In the genomic region with DNA sequence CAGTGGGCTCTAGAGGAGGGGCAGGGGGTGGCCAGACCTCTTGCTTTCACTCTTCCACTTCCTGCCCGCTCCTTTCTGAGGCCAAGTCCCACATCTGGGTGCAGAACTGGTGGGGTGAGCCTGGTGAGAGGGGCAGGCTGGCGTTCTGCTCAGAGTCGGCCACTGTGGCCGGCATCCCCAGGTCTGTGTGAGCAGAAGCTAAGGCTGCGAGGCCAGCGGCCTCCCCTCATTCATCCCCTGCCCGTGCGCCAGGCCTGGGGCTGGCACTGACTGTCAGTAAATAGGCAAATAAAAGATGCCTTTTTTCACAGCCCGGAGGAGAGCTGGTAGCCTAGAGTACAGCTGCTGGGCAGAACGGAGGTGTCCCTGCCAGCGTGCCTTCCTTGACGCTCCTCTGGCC, we compare ENCODE assay signal across 9 cellular contexts. TPM values are rescaled to one million over a fixed set of nuclear protein-coding genes. Genes with fewer than 3 reads are reported as not detected.
DNase-seq lines count a peak whose midpoint lies in the region; ATAC-seq and TF ChIP-seq lines count a peak whose summit lies in the region.
"Had no signal": no experiment of that assay in that cellular context is flagged by ENCODE, and none has a peak within 500 bp of the region (broad histone marks: within the 10 kb centered on the region; RNA-seq: fewer than 3 reads in every experiment).

No MANE protein-coding gene starts in this region.

- CTCF ChIA-PET in WTC11 (lab: Charles Lee), result interaction anchor here (0.7 to 4.4 kb wide), 6 partner anchors 28 to 70 kb away, joined by 3 to 17 read pairs (median 3); a partner anchor contains a TSS

- no peaks in the 10 kb centered on the region for H3K9me3 ChIP-seq in smooth muscle cell (replicated peaks; ENCODE audit: low read depth)

- DNase-seq in T-helper 1 cell (no peak), WTC11 (ENCODE audit: low spot score) (no peak), fibroblast of villous mesenchyme (ENCODE audit: low read depth) (no peak), smooth muscle cell (lab: John Stamatoyannopoulos, UW; ENCODE audit: unreplicated experiment) (no peak), NCI-H226 (no peak), SIG-M5 treated with dmso at 0.1 percent for 504 hours (lab: John Stamatoyannopoulos, UW; ENCODE audit: unreplicated experiment) (no peak), HUDEP-2 (lab: John Stamatoyannopoulos, UW; ENCODE audit: unreplicated experiment in 76 of 76) (no peak)
- DNase-seq: activated CD4-positive, CD25-positive, alpha-beta regulatory T cell had no signal

- H3K4me3 Mint-ChIP-seq in T-helper 1 cell treated with Interleukin-12 subunit alpha and Interleukin-12 subunit beta and Interleukin-4 antibody, amounts not matched to agents 30 μg/mL and 1 μg/mL, for 36 hours, result peak overlapping the region; percentile 81
- H3K4me3 Mint-ChIP-seq in WTC11, result peak overlapping the region; percentile 75

- H3K9me3 Mint-ChIP-seq in T-helper 1 cell treated with Interleukin-12 subunit alpha and Interleukin-12 subunit beta and Interleukin-4 antibody, amounts not matched to agents 30 μg/mL and 1 μg/mL, for 36 hours, result no peaks in the 10 kb centered on the region
- no peaks in the 10 kb centered on the region for H3K9me3 Mint-ChIP-seq in WTC11

- no peaks in the 10 kb centered on the region for H3K36me3 Mint-ChIP-seq in T-helper 1 cell treated with Interleukin-12 subunit alpha and Interleukin-12 subunit beta and Interleukin-4 antibody, amounts not matched to agents 30 μg/mL and 1 μg/mL, for 36 hours (ENCODE audit: low read depth)
- no peaks in the 10 kb centered on the region for H3K36me3 Mint-ChIP-seq in WTC11

- no peaks in the 10 kb centered on the region for H3K27me3 ChIP-seq in smooth muscle cell (ENCODE audit: low read depth)

- TF ChIP-seq CTCF in WTC11 (IDR thresholded peaks at IDR 0.05) (no peak), fibroblast of villous mesenchyme (IDR thresholded peaks at IDR 0.05; ENCODE audit: insufficient read depth, low read depth, low read length) (no peak), smooth muscle cell (IDR thresholded peaks at IDR 0.05; ENCODE audit: borderline replicate concordance, insufficient read depth, poor library complexity, severe bottlenecking) (no peak)

- H3F3A ChIP-seq in smooth muscle cell (ENCODE audit: low read depth), result no peaks in the 10 kb centered on the region

- WGBS in smooth muscle cell (ENCODE audit: low lambda C conversion rate), result 93% methylated on average over 12 of the region's 12 CpGs

- H3K4me1 Mint-ChIP-seq in T-helper 1 cell treated with Interleukin-12 subunit alpha and Interleukin-12 subunit beta and Interleukin-4 antibody, amounts not matched to agents 30 μg/mL and 1 μg/mL, for 36 hours (ENCODE audit: low read depth), result peaks cover 14% of the 10 kb centered on the region
- peaks cover 6% of the 10 kb centered on the region; the same call in 1 of the 2 replicates for H3K4me1 Mint-ChIP-seq in WTC11

- peaks cover 31% of the 10 kb centered on the region for H3K27me3 Mint-ChIP-seq in T-helper 1 cell treated with Interleukin-12 subunit alpha and Interleukin-12 subunit beta and Interleukin-4 antibody, amounts not matched to agents 30 μg/mL and 1 μg/mL, for 36 hours (ENCODE audit: low read depth)
- peaks cover 44% of the 10 kb centered on the region for H3K27me3 Mint-ChIP-seq in WTC11 (ENCODE audit: low read depth)

- H3K9ac ChIP-seq in smooth muscle cell (ENCODE audit: low read depth), result no peak overlapping the region

- no peak for ATAC-seq in WTC11

- peaks cover 34% of the 10 kb centered on the region for H3K79me2 ChIP-seq in smooth muscle cell (ENCODE audit: low read depth)

- H3K4me2 ChIP-seq in smooth muscle cell, result peak overlapping the region; percentile 96

- H2AFZ ChIP-seq in smooth muscle cell (ENCODE audit: low read depth), result no peak overlapping the region

- POLR2A ChIA-PET in WTC11 (lab: Charles Lee), result no interaction called here

- H4K20me1 ChIP-seq in smooth muscle cell (ENCODE audit: low read depth), result peaks cover 52% of the 10 kb centered on the region

- no peak overlapping the region for H3K27ac ChIP-seq in smooth muscle cell (ENCODE audit: low read depth)

- H3K4me1 ChIP-seq in smooth muscle cell (ENCODE audit: low read depth), result no peaks in the 10 kb centered on the region

- peak overlapping the region; percentile 66 for H3K4me3 ChIP-seq in fibroblast of villous mesenchyme (ENCODE audit: low read depth, low read length)
- peak overlapping the region; percentile 76 for H3K4me3 ChIP-seq in smooth muscle cell

- peak overlapping the region; percentile 45 for H3K27ac Mint-ChIP-seq in T-helper 1 cell treated with Interleukin-12 subunit alpha and Interleukin-12 subunit beta and Interleukin-4 antibody, amounts not matched to agents 30 μg/mL and 1 μg/mL, for 36 hours
- H3K27ac Mint-ChIP-seq in WTC11, result no peak overlapping the region; the same call in 1 of the 2 replicates

- H3K36me3 ChIP-seq in smooth muscle cell (ENCODE audit: low read depth), result no peaks in the 10 kb centered on the region

TF ChIP-seq in WTC11, 78 proteins besides CTCF, POLR2A, EP300 and RAD21:
- no peak for TF ChIP-seq JAZF1 (CRISPR knock-in tag; IDR thresholded peaks at IDR 0.05)
- TF ChIP-seq ZNF317 (CRISPR knock-in tag; IDR thresholded peaks at IDR 0.05; ENCODE audit: borderline replicate concordance, low read depth), result no peak
- TF ChIP-seq RELA (CRISPR knock-in tag; IDR thresholded peaks at IDR 0.05; ENCODE audit: borderline replicate concordance), result no peak
- TF ChIP-seq ZNF219 (CRISPR knock-in tag; IDR thresholded peaks at IDR 0.05; ENCODE audit: borderline replicate concordance), result no peak
- TF ChIP-seq, protein P1, sequence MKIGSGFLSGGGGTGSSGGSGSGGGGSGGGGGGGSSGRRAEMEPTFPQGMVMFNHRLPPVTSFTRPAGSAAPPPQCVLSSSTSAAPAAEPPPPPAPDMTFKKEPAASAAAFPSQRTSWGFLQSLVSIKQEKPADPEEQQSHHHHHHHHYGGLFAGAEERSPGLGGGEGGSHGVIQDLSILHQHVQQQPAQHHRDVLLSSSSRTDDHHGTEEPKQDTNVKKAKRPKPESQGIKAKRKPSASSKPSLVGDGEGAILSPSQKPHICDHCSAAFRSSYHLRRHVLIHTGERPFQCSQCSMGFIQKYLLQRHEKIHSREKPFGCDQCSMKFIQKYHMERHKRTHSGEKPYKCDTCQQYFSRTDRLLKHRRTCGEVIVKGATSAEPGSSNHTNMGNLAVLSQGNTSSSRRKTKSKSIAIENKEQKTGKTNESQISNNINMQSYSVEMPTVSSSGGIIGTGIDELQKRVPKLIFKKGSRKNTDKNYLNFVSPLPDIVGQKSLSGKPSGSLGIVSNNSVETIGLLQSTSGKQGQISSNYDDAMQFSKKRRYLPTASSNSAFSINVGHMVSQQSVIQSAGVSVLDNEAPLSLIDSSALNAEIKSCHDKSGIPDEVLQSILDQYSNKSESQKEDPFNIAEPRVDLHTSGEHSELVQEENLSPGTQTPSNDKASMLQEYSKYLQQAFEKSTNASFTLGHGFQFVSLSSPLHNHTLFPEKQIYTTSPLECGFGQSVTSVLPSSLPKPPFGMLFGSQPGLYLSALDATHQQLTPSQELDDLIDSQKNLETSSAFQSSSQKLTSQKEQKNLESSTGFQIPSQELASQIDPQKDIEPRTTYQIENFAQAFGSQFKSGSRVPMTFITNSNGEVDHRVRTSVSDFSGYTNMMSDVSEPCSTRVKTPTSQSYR (CRISPR knock-in tag; IDR thresholded peaks at IDR 0.05), result no peak
- TF ChIP-seq MXD4 (CRISPR knock-in tag; IDR thresholded peaks at IDR 0.05; ENCODE audit: borderline replicate concordance), result no peak
- TF ChIP-seq ZNF423 (CRISPR knock-in tag; IDR thresholded peaks at IDR 0.05), result no peak
- TF ChIP-seq EMX1 (CRISPR knock-in tag; IDR thresholded peaks at IDR 0.05), result no peak
- TF ChIP-seq OVOL2 (CRISPR knock-in tag; IDR thresholded peaks at IDR 0.05; ENCODE audit: borderline replicate concordance), result no peak
- no peak for TF ChIP-seq NR2C2 (CRISPR knock-in tag; IDR thresholded peaks at IDR 0.05)
- no peak for TF ChIP-seq TEAD4 (CRISPR knock-in tag; IDR thresholded peaks at IDR 0.05)
- TF ChIP-seq, protein P2, sequence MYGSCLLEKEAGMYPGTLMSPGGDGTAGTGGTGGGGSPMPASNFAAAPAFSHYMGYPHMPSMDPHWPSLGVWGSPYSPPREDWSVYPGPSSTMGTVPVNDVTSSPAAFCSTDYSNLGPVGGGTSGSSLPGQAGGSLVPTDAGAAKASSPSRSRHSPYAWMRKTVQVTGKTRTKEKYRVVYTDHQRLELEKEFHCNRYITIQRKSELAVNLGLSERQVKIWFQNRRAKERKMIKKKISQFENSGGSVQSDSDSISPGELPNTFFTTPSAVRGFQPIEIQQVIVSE (CRISPR knock-in tag; IDR thresholded peaks at IDR 0.05; ENCODE audit: borderline replicate concordance), result no peak
- no peak for TF ChIP-seq GTF2I (CRISPR knock-in tag; conservative IDR thresholded peaks at IDR 0.05)
- no peak for TF ChIP-seq ZNF416 (CRISPR knock-in tag; IDR thresholded peaks at IDR 0.05)
- no peak for TF ChIP-seq NR3C1 (CRISPR knock-in tag; conservative IDR thresholded peaks at IDR 0.05; ENCODE audit: low read depth)
- no peak for TF ChIP-seq ZNF138 (CRISPR knock-in tag; conservative IDR thresholded peaks at IDR 0.05)
- no peak for TF ChIP-seq ESRRA (CRISPR knock-in tag; IDR thresholded peaks at IDR 0.05; ENCODE audit: borderline replicate concordance)
- no peak for TF ChIP-seq MYBL2 (CRISPR knock-in tag; IDR thresholded peaks at IDR 0.05)

RNA-seq across cellular contexts. Expression of a gene that starts 1.2 kb away (rescaled TPM):
- total RNA-seq in WTC11 (2021) (64.5 to 64.7 TPM (median 64.6 TPM) in 3 replicates), fibroblast of villous mesenchyme (53.1 and 79.9 TPM in 2 replicates), smooth muscle cell (63.6 and 85.3 TPM in 2 replicates)
- 93.7 and 97.0 TPM in 2 replicates for polyA plus RNA-seq in smooth muscle cell

RNA-seq across cellular contexts. Expression of a gene that starts 26.6 kb away (rescaled TPM):
- total RNA-seq in WTC11 (2021) (150 to 209 TPM (median 163 TPM) in 3 replicates), fibroblast of villous mesenchyme (95.9 and 128 TPM in 2 replicates), smooth muscle cell (213 and 234 TPM in 2 replicates)
- 198 and 303 TPM in 2 replicates for polyA plus RNA-seq in smooth muscle cell

RNA-seq across cellular contexts. Expression of a gene that starts 31.1 kb away (rescaled TPM):
- total RNA-seq in WTC11 (2021) (3.4 to 3.8 TPM (median 3.5 TPM) in 3 replicates), fibroblast of villous mesenchyme (3.9 and 6.1 TPM in 2 replicates), smooth muscle cell (12.4 and 14.5 TPM in 2 replicates)
- 16.7 and 16.8 TPM in 2 replicates for polyA plus RNA-seq in smooth muscle cell
